In the genomic region with DNA sequence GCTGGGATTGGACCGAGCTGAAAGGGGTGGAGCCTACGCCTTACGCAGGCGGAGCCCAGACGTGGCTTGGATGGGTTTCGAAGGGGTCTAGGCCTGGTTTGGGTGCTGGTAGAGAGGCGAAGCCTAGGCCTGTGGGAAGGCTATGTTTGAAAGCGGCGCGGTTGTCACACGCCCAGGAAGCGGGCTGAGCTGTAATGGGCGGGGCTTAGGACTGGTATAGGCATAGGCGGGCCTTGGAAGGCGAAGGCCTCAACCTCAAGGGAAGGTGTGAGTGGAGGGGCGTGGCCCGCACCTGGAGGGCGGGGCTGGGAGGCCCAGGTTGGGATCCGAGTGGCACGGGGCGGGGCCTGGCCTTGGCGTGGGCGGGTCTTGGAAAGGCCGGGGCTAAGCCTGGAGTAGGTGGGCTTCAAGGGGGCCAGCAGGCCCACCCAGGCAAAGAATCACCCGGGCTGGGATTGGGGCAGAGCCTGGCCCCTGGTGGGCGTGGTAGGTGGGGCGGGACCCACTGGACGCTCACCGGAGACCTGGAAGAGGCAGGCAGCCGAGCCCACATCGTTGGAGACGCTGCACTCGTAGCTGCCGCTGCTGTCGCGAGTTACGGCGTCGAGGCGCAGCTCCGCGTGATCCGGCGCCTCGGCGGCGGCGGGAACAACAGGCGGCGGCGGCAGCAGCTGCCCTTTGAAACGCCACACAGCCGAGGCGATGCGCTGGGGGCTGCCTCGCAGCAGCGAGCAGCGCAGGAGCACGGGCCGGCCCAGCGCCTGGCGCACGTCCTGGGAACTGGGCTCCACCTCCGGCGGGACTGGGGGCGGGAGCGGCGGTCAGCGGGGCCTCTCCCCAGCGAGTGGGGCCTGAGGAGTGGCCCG, we compare ENCODE assay signal across 10 cellular contexts. TPM values are rescaled to one million over a fixed set of nuclear protein-coding genes. Genes with fewer than 3 reads are reported as not detected.
DNase-seq lines count a peak whose midpoint lies in the region; ATAC-seq and TF ChIP-seq lines count a peak whose summit lies in the region.
"Had no signal": no experiment of that assay in that cellular context is flagged by ENCODE, and none has a peak within 500 bp of the region (broad histone marks: within the 10 kb centered on the region; RNA-seq: fewer than 3 reads in every experiment).

No MANE protein-coding gene starts in this region.

- intact Hi-C loops in uterus (cut with DNase I; ENCODE audit: low total_unique reads) = no loop called here

- no peak for TF ChIP-seq CTCF in uterus (IDR thresholded peaks at IDR 0.05)

- H3K4me3 Mint-ChIP-seq in activated naive CD4-positive, alpha-beta T cell treated with anti-CD3 and anti-CD28 coated beads, Interleukin-2, amount 10 ng/mL, durations not matched to agents 7 days and 5 days = no peak overlapping the region
- H3K4me3 Mint-ChIP-seq in stimulated activated naive B cell treated with anti-CD40 and anti-IgM and Interleukin-4, amounts not matched to agents 10 μg/mL and 1 μg/mL and 100 μg/mL, for 72 hours = peak overlapping the region; percentile 53 to 72

- H3K36me3 Mint-ChIP-seq in activated naive CD4-positive, alpha-beta T cell treated with anti-CD3 and anti-CD28 coated beads, Interleukin-2, amount 10 ng/mL, durations not matched to agents 7 days and 5 days = peaks cover 56% of the 10 kb centered on the region
- H3K36me3 Mint-ChIP-seq in stimulated activated naive B cell treated with anti-CD40 and anti-IgM and Interleukin-4, amounts not matched to agents 10 μg/mL and 1 μg/mL and 100 μg/mL, for 72 hours = peaks cover 36 to 52% of the 10 kb centered on the region in 2 donors

- no peaks in the 10 kb centered on the region for H3K4me1 ChIP-seq in iPS-20b (ENCODE audit: insufficient read depth, low read length)
- peaks cover 0 to 7% of the 10 kb centered on the region in 2 donors for H3K4me1 ChIP-seq in uterus

- H3K4me1 Mint-ChIP-seq in activated naive CD4-positive, alpha-beta T cell treated with anti-CD3 and anti-CD28 coated beads, Interleukin-2, amount 10 ng/mL, durations not matched to agents 7 days and 5 days = peaks cover 49% of the 10 kb centered on the region
- peaks cover 14 to 23% of the 10 kb centered on the region in 2 donors for H3K4me1 Mint-ChIP-seq in stimulated activated naive B cell treated with anti-CD40 and anti-IgM and Interleukin-4, amounts not matched to agents 10 μg/mL and 1 μg/mL and 100 μg/mL, for 72 hours

- H3K9me3 ChIP-seq in iPS-20b (ENCODE audit: insufficient read depth, low read depth, low read length) (no peaks in the 10 kb centered on the region), uterus (no peaks in the 10 kb centered on the region)

- H3K4me3 ChIP-seq in iPS-20b (ENCODE audit: low read length) (peak overlapping the region; percentile 60; the same call in 1 of the 2 replicates), uterus (peak overlapping the region in 1 of 2 donors; percentile 3)

- CTCF ChIA-PET in activated naive CD4-positive, alpha-beta T cell treated with anti-CD3 and anti-CD28 coated beads, Interleukin-2, amount 10 ng/mL, durations not matched to agents 7 days and 5 days (lab: Charles Lee) = no interaction called here

- H3K27ac ChIP-seq in iPS-20b (ENCODE audit: low read length) = no peak overlapping the region
- H3K27ac ChIP-seq in uterus = no peak overlapping the region
- H3K27ac ChIP-seq: epithelial cell of prostate had no signal

- peak; percentile 12 for DNase-seq in NCI-H2196 (lab: John Stamatoyannopoulos, UW; ENCODE audit: unreplicated experiment)
- DNase-seq in NCI-H2196 treated with DMSO at 0.1 percent for 48 hours (lab: John Stamatoyannopoulos, UW; ENCODE audit: unreplicated experiment) = no peak
- DNase-seq in activated naive CD4-positive, alpha-beta T cell treated with anti-CD3 and anti-CD28 coated beads, Interleukin-2, amount 10 ng/mL, durations not matched to agents 7 days and 5 days = peak; percentile 68
- DNase-seq in stimulated activated naive B cell treated with anti-CD40 and anti-IgM and Interleukin-4, amounts not matched to agents 10 μg/mL and 1 μg/mL and 100 μg/mL, for 72 hours = no peak
- no peak for DNase-seq in uterus
- DNase-seq in NCI-H2081 (lab: John Stamatoyannopoulos, UW) = no peak
- DNase-seq: ACHN had no signal

- no peak for TF ChIP-seq POLR2A in uterus (IDR thresholded peaks at IDR 0.05)

- H3K27ac Mint-ChIP-seq in activated naive CD4-positive, alpha-beta T cell treated with anti-CD3 and anti-CD28 coated beads, Interleukin-2, amount 10 ng/mL, durations not matched to agents 7 days and 5 days = no peak overlapping the region
- no peak overlapping the region for H3K27ac Mint-ChIP-seq in stimulated activated naive B cell treated with anti-CD40 and anti-IgM and Interleukin-4, amounts not matched to agents 10 μg/mL and 1 μg/mL and 100 μg/mL, for 72 hours

- H3K9me3 Mint-ChIP-seq in activated naive CD4-positive, alpha-beta T cell treated with anti-CD3 and anti-CD28 coated beads, Interleukin-2, amount 10 ng/mL, durations not matched to agents 7 days and 5 days = peaks cover 6% of the 10 kb centered on the region
- peaks cover 0 to 5% of the 10 kb centered on the region in 2 donors for H3K9me3 Mint-ChIP-seq in stimulated activated naive B cell treated with anti-CD40 and anti-IgM and Interleukin-4, amounts not matched to agents 10 μg/mL and 1 μg/mL and 100 μg/mL, for 72 hours

- no peak overlapping the region; the same call in 1 of the 2 replicates for H3K9ac ChIP-seq in iPS-20b (ENCODE audit: low read depth, low read length)

- H3K27me3 ChIP-seq in iPS-20b (ENCODE audit: insufficient read depth, low read length) (peaks cover 71% of the 10 kb centered on the region), uterus (no peaks in the 10 kb centered on the region)

- peaks cover 30% of the 10 kb centered on the region for H3K27me3 Mint-ChIP-seq in activated naive CD4-positive, alpha-beta T cell treated with anti-CD3 and anti-CD28 coated beads, Interleukin-2, amount 10 ng/mL, durations not matched to agents 7 days and 5 days
- H3K27me3 Mint-ChIP-seq in stimulated activated naive B cell treated with anti-CD40 and anti-IgM and Interleukin-4, amounts not matched to agents 10 μg/mL and 1 μg/mL and 100 μg/mL, for 72 hours = peaks cover 42 to 48% of the 10 kb centered on the region in 2 donors

- H3K36me3 ChIP-seq in iPS-20b (ENCODE audit: insufficient read depth, low read depth, low read length) (no peaks in the 10 kb centered on the region), uterus (no peaks in the 10 kb centered on the region)

- peak; percentile 53 to 64 for ATAC-seq in stimulated activated naive B cell treated with anti-CD40 and anti-IgM and Interleukin-4, amounts not matched to agents 10 μg/mL and 1 μg/mL and 100 μg/mL, for 72 hours (replicated peaks)
- no peak for ATAC-seq in GM21360 (IDR thresholded peaks at IDR 0.05; ENCODE audit: unreplicated experiment)

RNA-seq across cellular contexts. Expression of gene MDGA1, which starts 49.0 kb away (rescaled TPM):
- total RNA-seq in uterus = 10 to 100 TPM in 3 of 4 donors, 1 to 10 TPM in 1; 4.0 to 32.9 (median 18.1) TPM

Comparison
In these comparisons a context has a peak if more than half of its experiments do, and no peak if none do; other contexts are left out.
1. DNase-seq: peak in NCI-H2196 (single experiment) and activated naive CD4-positive, alpha-beta T cell treated with anti-CD3 and anti-CD28 coated beads, Interleukin-2, amount 10 ng/mL, durations not matched to agents 7 days and 5 days (single experiment); none in NCI-H2196 treated with DMSO at 0.1 percent for 48 hours (single experiment), stimulated activated naive B cell treated with anti-CD40 and anti-IgM and Interleukin-4, amounts not matched to agents 10 μg/mL and 1 μg/mL and 100 μg/mL, for 72 hours (single experiment), uterus (0 of 2) and NCI-H2081 (0 of 2).